13 cellular contexts compared by ENCODE assay signal in the genomic region with DNA sequence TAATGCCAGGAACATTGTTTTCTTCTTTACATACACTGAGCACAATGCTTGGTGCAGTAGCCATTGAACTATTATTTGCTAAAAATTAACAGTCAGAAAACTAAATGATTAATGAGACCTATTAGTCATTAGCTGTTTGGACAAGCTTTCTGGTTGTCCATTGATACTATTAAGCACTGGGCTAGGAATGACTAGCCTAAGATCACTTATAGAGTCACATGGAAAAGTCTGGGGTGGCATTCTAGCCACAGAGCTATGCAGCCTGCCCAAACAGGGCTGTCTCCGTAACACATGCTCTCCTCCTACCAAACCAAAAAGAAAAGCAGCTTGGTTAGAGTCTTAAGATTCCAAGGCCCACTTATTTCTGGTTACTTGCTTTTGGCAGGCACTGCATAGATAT.
A peak's percentile ranks its signal among the peaks of the same experiment; 100 is the strongest.
DNase-seq lines count a peak whose midpoint lies in the region; ATAC-seq and TF ChIP-seq lines count a peak whose summit lies in the region.
"Had no signal": no experiment of that assay in that cellular context is flagged by ENCODE, and none has a peak within 500 bp of the region (broad histone marks: within the 10 kb centered on the region; RNA-seq: fewer than 3 reads in every experiment).

No MANE protein-coding gene starts in this region.

- H3K27ac ChIP-seq in parathyroid adenoma (no peak overlapping the region), Karpas-422 (ENCODE audit: low read length) (no peak overlapping the region)

- H3K36me3 ChIP-seq in parathyroid adenoma (ENCODE audit: control insufficient read depth, insufficient read depth, low read length) (no peaks in the 10 kb centered on the region), Karpas-422 (ENCODE audit: insufficient read depth, low read length) (no peaks in the 10 kb centered on the region)

- H3K27me3 Mint-ChIP-seq in activated CD8-positive, alpha-beta T cell treated with anti-CD3 and anti-CD28 coated beads for 36 hours = peaks cover 13% of the 10 kb centered on the region
- H3K27me3 Mint-ChIP-seq: activated CD4-positive, alpha-beta memory T cell treated with anti-CD3 and anti-CD28 coated beads, Interleukin-2, amount 10 ng/mL, durations not matched to agents 7 days and 5 days; CD4-positive, CD25-positive, alpha-beta regulatory T cell had no signal

- H3K27ac Mint-ChIP-seq in activated CD8-positive, alpha-beta T cell treated with anti-CD3 and anti-CD28 coated beads for 36 hours = no peak overlapping the region
- H3K27ac Mint-ChIP-seq: activated CD4-positive, alpha-beta memory T cell treated with anti-CD3 and anti-CD28 coated beads, Interleukin-2, amount 10 ng/mL, durations not matched to agents 7 days and 5 days; CD4-positive, CD25-positive, alpha-beta regulatory T cell had no signal

- TF ChIP-seq CTCF in parathyroid adenoma (IDR thresholded peaks at IDR 0.05) = no peak
- TF ChIP-seq CTCF in activated CD8-positive, alpha-beta T cell treated with anti-CD3 and anti-CD28 coated beads for 36 hours (IDR thresholded peaks at IDR 0.05) = no peak

- H3K4me1 Mint-ChIP-seq in activated CD8-positive, alpha-beta T cell treated with anti-CD3 and anti-CD28 coated beads for 36 hours (ENCODE audit: low read depth) = no peaks in the 10 kb centered on the region
- H3K4me1 Mint-ChIP-seq: activated CD4-positive, alpha-beta memory T cell treated with anti-CD3 and anti-CD28 coated beads, Interleukin-2, amount 10 ng/mL, durations not matched to agents 7 days and 5 days; CD4-positive, CD25-positive, alpha-beta regulatory T cell had no signal

- POLR2A ChIA-PET in activated CD8-positive, alpha-beta T cell treated with anti-CD3 and anti-CD28 coated beads for 36 hours (lab: Charles Lee) = no interaction called here

- H3K27me3 ChIP-seq in parathyroid adenoma (ENCODE audit: control insufficient read depth, insufficient read depth, low read length) = no peaks in the 10 kb centered on the region
- no peaks in the 10 kb centered on the region for H3K27me3 ChIP-seq in Karpas-422 (ENCODE audit: low read length)

- no peaks in the 10 kb centered on the region for H4K20me1 ChIP-seq in Karpas-422 (ENCODE audit: insufficient read depth, low read depth, low read length)

- H3K4me3 Mint-ChIP-seq in activated CD8-positive, alpha-beta T cell treated with anti-CD3 and anti-CD28 coated beads for 36 hours = no peak overlapping the region
- H3K4me3 Mint-ChIP-seq: activated CD4-positive, alpha-beta memory T cell treated with anti-CD3 and anti-CD28 coated beads, Interleukin-2, amount 10 ng/mL, durations not matched to agents 7 days and 5 days; CD4-positive, CD25-positive, alpha-beta regulatory T cell had no signal

- H3K4me1 ChIP-seq in parathyroid adenoma = no peaks in the 10 kb centered on the region
- H3K4me1 ChIP-seq in Karpas-422 (ENCODE audit: low read length) = no peaks in the 10 kb centered on the region

- no peak overlapping the region for H3K4me3 ChIP-seq in parathyroid adenoma (ENCODE audit: low read depth, low read length)
- no peak overlapping the region for H3K4me3 ChIP-seq in Karpas-422 (ENCODE audit: low read length)

- no peaks in the 10 kb centered on the region for H3K9me3 ChIP-seq in parathyroid adenoma (ENCODE audit: control insufficient read depth, low read length)
- no peaks in the 10 kb centered on the region for H3K9me3 ChIP-seq in Karpas-422 (ENCODE audit: low read length)

- H3K79me2 ChIP-seq in parathyroid adenoma (no peaks in the 10 kb centered on the region), Karpas-422 (ENCODE audit: low read length) (no peaks in the 10 kb centered on the region)

- CTCF ChIA-PET in activated CD8-positive, alpha-beta T cell treated with anti-CD3 and anti-CD28 coated beads for 36 hours (lab: Charles Lee) = no interaction called here

- H3K4me2 ChIP-seq in parathyroid adenoma (ENCODE audit: low read length) (no peak overlapping the region), Karpas-422 (ENCODE audit: low read depth, low read length, poor library complexity, severe bottlenecking) (no peak overlapping the region)

- H3K36me3 Mint-ChIP-seq in activated CD8-positive, alpha-beta T cell treated with anti-CD3 and anti-CD28 coated beads for 36 hours (ENCODE audit: low read depth) = no peaks in the 10 kb centered on the region
- H3K36me3 Mint-ChIP-seq: CD4-positive, CD25-positive, alpha-beta regulatory T cell had no signal

- peak; percentile 24 for DNase-seq in glomerular visceral epithelial cell (ENCODE audit: extremely low spot score)
- DNase-seq in activated CD8-positive, alpha-beta T cell treated with anti-CD3 and anti-CD28 coated beads for 36 hours = no peak
- DNase-seq in Karpas-422 = no peak
- DNase-seq in amygdala (lab: John Stamatoyannopoulos, UW) = no peak
- DNase-seq: activated CD4-positive, alpha-beta memory T cell treated with anti-CD3 and anti-CD28 coated beads, Interleukin-2, amount 10 ng/mL, durations not matched to agents 7 days and 5 days; activated naive CD4-positive, alpha-beta T cell treated with Interleukin-2 at 50 U/mL for 16 hours; CD4-positive, CD25-positive, alpha-beta regulatory T cell; stimulated activated CD4-positive, alpha-beta T cell treated with anti-CD3 and anti-CD28 coated beads, Interleukin-2, amount 100 ng/mL, for 48 hours; stimulated activated naive CD8-positive, alpha-beta T cell treated with anti-CD3 and anti-CD28 coated beads, Interleukin-15, Interleukin-2, amounts not matched to agents 100 U/mL and 50 U/mL, for 24 hours had no signal

- ATAC-seq in GM18861 (IDR thresholded peaks at IDR 0.05; ENCODE audit: unreplicated experiment) = peak; percentile 53
- peak; percentile 34 for ATAC-seq in HG03432 (IDR thresholded peaks at IDR 0.05; ENCODE audit: unreplicated experiment)
- ATAC-seq in activated CD8-positive, alpha-beta T cell treated with anti-CD3 and anti-CD28 coated beads for 36 hours = no peak
- no peak for ATAC-seq in HG03520 (IDR thresholded peaks at IDR 0.05; ENCODE audit: unreplicated experiment)
- ATAC-seq: stimulated activated naive CD8-positive, alpha-beta T cell treated with anti-CD3 and anti-CD28 coated beads, Interleukin-15, Interleukin-2, amounts not matched to agents 100 U/mL and 50 U/mL, for 24 hours had no signal

- H2AFZ ChIP-seq in parathyroid adenoma (peak overlapping the region; percentile 5), Karpas-422 (ENCODE audit: low read length) (no peak overlapping the region)

- no peak overlapping the region for H3K9ac ChIP-seq in parathyroid adenoma
- no peak overlapping the region for H3K9ac ChIP-seq in Karpas-422 (ENCODE audit: low read length)

- H3K9me2 ChIP-seq in Karpas-422 (replicated peaks; ENCODE audit: insufficient read depth, low read length) = no peaks in the 10 kb centered on the region

- intact Hi-C loops in activated CD8-positive, alpha-beta T cell treated with anti-CD3 and anti-CD28 coated beads for 36 hours (cut with micrococcal nuclease) = no loop called here

- no peaks in the 10 kb centered on the region for H3K9me3 Mint-ChIP-seq in activated CD8-positive, alpha-beta T cell treated with anti-CD3 and anti-CD28 coated beads for 36 hours
- H3K9me3 Mint-ChIP-seq: activated CD4-positive, alpha-beta memory T cell treated with anti-CD3 and anti-CD28 coated beads, Interleukin-2, amount 10 ng/mL, durations not matched to agents 7 days and 5 days had no signal

Comparison
In these comparisons a context has a peak if more than half of its experiments do, and no peak if none do; other contexts are left out.
1. ATAC-seq: peak in GM18861 (single experiment) and HG03432 (single experiment); none in activated CD8-positive, alpha-beta T cell treated with anti-CD3 and anti-CD28 coated beads for 36 hours (single experiment) and HG03520 (single experiment).